Comparison of ENCODE assay signal across 9 cellular contexts in the genomic region with DNA sequence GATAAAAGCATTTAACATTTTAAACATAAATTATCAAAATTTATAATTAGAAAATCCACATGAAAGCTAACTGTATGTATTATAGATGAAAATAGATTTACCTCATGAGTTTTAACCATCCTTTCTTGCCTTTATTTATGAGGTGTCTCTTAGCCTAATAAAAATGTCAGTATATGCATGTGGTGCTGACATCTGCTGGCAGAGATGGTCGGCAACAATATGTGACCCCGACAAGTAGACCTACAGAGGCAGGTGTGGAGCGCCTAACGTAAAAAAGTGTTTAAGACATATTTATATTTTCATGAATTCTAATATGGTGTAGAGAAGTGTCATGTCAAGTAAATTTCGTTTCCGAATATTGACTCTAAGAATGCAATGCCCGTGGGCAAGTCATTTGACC.
DNase-seq lines count a peak whose midpoint lies in the region; ATAC-seq, FAIRE-seq and TF ChIP-seq lines count a peak whose summit lies in the region.
"Had no signal": no experiment of that assay in that cellular context is flagged by ENCODE, and none has a peak within 500 bp of the region (broad histone marks: within the 10 kb centered on the region; RNA-seq: fewer than 3 reads in every experiment).

No MANE protein-coding gene starts in this region.

- no peak overlapping the region for H3K27ac ChIP-seq in RWPE1
- H3K27ac ChIP-seq: adrenal gland had no signal

- no peak overlapping the region for H3K4me3 ChIP-seq in GM12865 (ENCODE audit: low read depth, low read length)
- H3K4me3 ChIP-seq: adrenal gland had no signal

- TF ChIP-seq CTCF in GM12865 (IDR thresholded peaks at IDR 0.05; ENCODE audit: insufficient read depth, low read depth, low read length, missing control alignments) (peak; percentile 40), RWPE1 (conservative IDR thresholded peaks at IDR 0.05; ENCODE audit: low read depth) (peak; percentile 25; the same call in 1 of the 2 replicates)

- DNase-seq in GM12865 (ENCODE audit: low read depth) = peak; percentile 52
- peak; percentile 2 for DNase-seq in RWPE1 (ENCODE audit: low spot score)
- peak; percentile 3 for DNase-seq in kidney tubule cell (ENCODE audit: low spot score)
- DNase-seq in KG1 (lab: John Stamatoyannopoulos, UW) = no peak
- DNase-seq in HTR-8/SVneo (ENCODE audit: insufficient read length, low spot score) = no peak
- no peak for DNase-seq in activated gamma-delta T cell (lab: John Stamatoyannopoulos, UW)

- no peak for FAIRE-seq in HTR-8/SVneo (lab: Jason Lieb, UNC)

- CTCF ChIA-PET in RWPE1 (lab: Yijun Ruan, JAX) = no interaction called here

- peak; percentile 56 for ATAC-seq in HG03139 (IDR thresholded peaks at IDR 0.05; ENCODE audit: unreplicated experiment)
- ATAC-seq in HG02981 (IDR thresholded peaks at IDR 0.05; ENCODE audit: unreplicated experiment) = no peak

- POLR2A ChIA-PET in RWPE1 (lab: Yijun Ruan, JAX; ENCODE audit: low non-redundant PET) = no interaction called here

Comparison
In these comparisons a context has a peak if more than half of its experiments do, and no peak if none do; other contexts are left out.
1. DNase-seq: peak in GM12865 (single experiment), RWPE1 (single experiment) and kidney tubule cell (single experiment); none in KG1 (single experiment), HTR-8/SVneo (single experiment) and activated gamma-delta T cell (single experiment).